Comparison of ENCODE assay signal across 16 cellular contexts in genomic region chr5:60482301-60482700, GRCh38.
DNase-seq lines count a peak whose midpoint lies in the region; ATAC-seq, FAIRE-seq and TF ChIP-seq lines count a peak whose summit lies in the region.
"Had no signal": no experiment of that assay in that cellular context is flagged by ENCODE, and none has a peak within 500 bp of the region (broad histone marks: within the 10 kb centered on the region; RNA-seq: fewer than 3 reads in every experiment).

No MANE protein-coding gene starts in this region.

- H3K27me3 ChIP-seq in bronchial epithelial cell (ENCODE audit: control insufficient read depth, insufficient read depth, low read length) (no peaks in the 10 kb centered on the region), mesendoderm (ENCODE audit: insufficient read depth, low read length, poor library complexity) (no peaks in the 10 kb centered on the region), MM.1S (replicated peaks; ENCODE audit: insufficient read depth, low read length) (no peaks in the 10 kb centered on the region)

- H3K79me1 ChIP-seq in mesendoderm (ENCODE audit: low read length) = no peaks in the 10 kb centered on the region

- H3K9ac ChIP-seq in mesendoderm (ENCODE audit: low read length) (no peak overlapping the region), MM.1S (ENCODE audit: low read length) (no peak overlapping the region)

- H3K9me3 ChIP-seq in MM.1S (replicated peaks; ENCODE audit: insufficient read depth, low read length) = no peaks in the 10 kb centered on the region

- H4K8ac ChIP-seq in mesendoderm (ENCODE audit: low read depth, low read length) = no peak overlapping the region

- no peaks in the 10 kb centered on the region for H3K79me2 ChIP-seq in mesendoderm (ENCODE audit: control insufficient read depth, insufficient read depth, low read length)
- H3K79me2 ChIP-seq in MM.1S (ENCODE audit: low read length) = no peaks in the 10 kb centered on the region

- no peak overlapping the region for H2AFZ ChIP-seq in MM.1S (ENCODE audit: low read length)
- H2AFZ ChIP-seq: GM23338 had no signal

- H3K23ac ChIP-seq in mesendoderm (ENCODE audit: low read length) = no peak overlapping the region

- no peaks in the 10 kb centered on the region for H3K9me2 ChIP-seq in MM.1S (replicated peaks; ENCODE audit: insufficient read depth, low read length)

- H3F3A ChIP-seq in MM.1S (ENCODE audit: insufficient read depth, low read length) = no peaks in the 10 kb centered on the region

- no peak overlapping the region for H4K5ac ChIP-seq in mesendoderm (ENCODE audit: low read length)

- no peak overlapping the region for H2BK5ac ChIP-seq in mesendoderm (ENCODE audit: low read length)

- H3K27ac ChIP-seq in mesendoderm (ENCODE audit: low read depth, low read length) (no peak overlapping the region), MM.1S (ENCODE audit: low read length) (no peak overlapping the region)
- H3K27ac ChIP-seq: HL-60 had no signal

- H3K4me3 Mint-ChIP-seq in stimulated activated naive CD8-positive, alpha-beta T cell treated with anti-CD3 and anti-CD28 coated beads, Interleukin-15, amount 100 ng/mL, for 72 hours = no peak overlapping the region
- H3K4me3 Mint-ChIP-seq: CD8-positive, alpha-beta T cell; GM23338 had no signal

- no peak overlapping the region for H3K4me3 ChIP-seq in bronchial epithelial cell (ENCODE audit: low read depth, low read length)
- no peak overlapping the region for H3K4me3 ChIP-seq in mesendoderm (ENCODE audit: low read length)
- H3K4me3 ChIP-seq in MM.1S (ENCODE audit: low read length) = no peak overlapping the region
- H3K4me3 ChIP-seq: GM23338 had no signal

- H2BK120ac ChIP-seq in mesendoderm (ENCODE audit: low read depth, low read length) = no peak overlapping the region

- TF ChIP-seq CTCF in bronchial epithelial cell (IDR thresholded peaks at IDR 0.05; ENCODE audit: insufficient read depth, low read length, severe bottlenecking) = no peak
- no peak for TF ChIP-seq CTCF in MM.1S (IDR thresholded peaks at IDR 0.05; ENCODE audit: low read length)

- no peak overlapping the region for H2BK15ac ChIP-seq in mesendoderm (replicated peaks; ENCODE audit: low read depth)

- no peak overlapping the region for H3K4me2 ChIP-seq in mesendoderm (ENCODE audit: low read length)
- no peak overlapping the region for H3K4me2 ChIP-seq in MM.1S (ENCODE audit: low read depth, low read length)
- H3K4me2 ChIP-seq: GM23338 had no signal

- WGBS in mesendoderm (ENCODE audit: extremely low coverage, insufficient coverage, low lambda C conversion rate) = no CpG with 5 or more reads among the region's 1 CpG

- H3K4me1 Mint-ChIP-seq in stimulated activated naive CD8-positive, alpha-beta T cell treated with anti-CD3 and anti-CD28 coated beads, Interleukin-15, amount 100 ng/mL, for 72 hours = no peaks in the 10 kb centered on the region

- H3K27ac Mint-ChIP-seq in stimulated activated naive CD8-positive, alpha-beta T cell treated with anti-CD3 and anti-CD28 coated beads, Interleukin-15, amount 100 ng/mL, for 72 hours = no peak overlapping the region
- H3K27ac Mint-ChIP-seq: CD8-positive, alpha-beta T cell; GM23338 had no signal

- no peak for ATAC-seq in stimulated activated naive CD8-positive, alpha-beta T cell treated with anti-CD3 and anti-CD28 coated beads, Interleukin-15, amount 100 ng/mL, for 72 hours
- ATAC-seq: CD8-positive, alpha-beta T cell; GM23338; Right ventricle myocardium inferior had no signal

- no peaks in the 10 kb centered on the region for H3K9me3 Mint-ChIP-seq in stimulated activated naive CD8-positive, alpha-beta T cell treated with anti-CD3 and anti-CD28 coated beads, Interleukin-15, amount 100 ng/mL, for 72 hours
- H3K9me3 Mint-ChIP-seq: CD8-positive, alpha-beta T cell; GM23338 had no signal

- FAIRE-seq in bronchial epithelial cell (lab: Jason Lieb, UNC) = no peak
- FAIRE-seq: D721Med had no signal

- H3K36me3 ChIP-seq in bronchial epithelial cell (ENCODE audit: control insufficient read depth, insufficient read depth, low read length) (no peaks in the 10 kb centered on the region), mesendoderm (ENCODE audit: control insufficient read depth, insufficient read depth, low read length) (no peaks in the 10 kb centered on the region), MM.1S (replicated peaks; ENCODE audit: insufficient read depth, low read length) (no peaks in the 10 kb centered on the region)

- no peak overlapping the region for H3K18ac ChIP-seq in mesendoderm (ENCODE audit: low read length)

- no peaks in the 10 kb centered on the region for H3K27me3 Mint-ChIP-seq in stimulated activated naive CD8-positive, alpha-beta T cell treated with anti-CD3 and anti-CD28 coated beads, Interleukin-15, amount 100 ng/mL, for 72 hours

- DNase-seq in DMS53 (lab: John Stamatoyannopoulos, UW) (peak; percentile 48), M059J (ENCODE audit: low read depth) (peak; percentile 54), bronchial epithelial cell (ENCODE audit: low read depth) (peak; percentile 25), mesendoderm (peak; percentile 55), MM.1S (no peak)
- no peak for DNase-seq in stimulated activated naive CD8-positive, alpha-beta T cell treated with anti-CD3 and anti-CD28 coated beads, Interleukin-15, amount 100 ng/mL, for 72 hours
- no peak for DNase-seq in stimulated activated CD8-positive, alpha-beta memory T cell treated with anti-CD3 and anti-CD28 coated beads, Interleukin-4, amount 100 ng/mL, for 48 hours
- DNase-seq: CD8-positive, alpha-beta T cell; GF-D8; NCI-H1048; NCI-H146; NCI-H69 had no signal

- H4K20me1 ChIP-seq in MM.1S (ENCODE audit: insufficient read depth, low read length) = no peaks in the 10 kb centered on the region

- H3K4ac ChIP-seq in mesendoderm (ENCODE audit: low read depth, low read length) = no peak overlapping the region

- no peak overlapping the region for H2AK5ac ChIP-seq in mesendoderm (ENCODE audit: low read length)

- no peak overlapping the region for H3K56ac ChIP-seq in mesendoderm (ENCODE audit: low read length)

- H3K4me1 ChIP-seq in mesendoderm (ENCODE audit: control insufficient read depth, low read depth, low read length) (no peaks in the 10 kb centered on the region), MM.1S (ENCODE audit: low read length) (no peaks in the 10 kb centered on the region)

Comparison
In these comparisons a context has a peak if more than half of its experiments do, and no peak if none do; other contexts are left out.
1. DNase-seq: peak in DMS53 (single experiment), M059J (single experiment), bronchial epithelial cell (single experiment) and mesendoderm (single experiment); none in MM.1S (single experiment), stimulated activated naive CD8-positive, alpha-beta T cell treated with anti-CD3 and anti-CD28 coated beads, Interleukin-15, amount 100 ng/mL, for 72 hours (0 of 2) and stimulated activated CD8-positive, alpha-beta memory T cell treated with anti-CD3 and anti-CD28 coated beads, Interleukin-4, amount 100 ng/mL, for 48 hours (single experiment).